In the genomic region with DNA sequence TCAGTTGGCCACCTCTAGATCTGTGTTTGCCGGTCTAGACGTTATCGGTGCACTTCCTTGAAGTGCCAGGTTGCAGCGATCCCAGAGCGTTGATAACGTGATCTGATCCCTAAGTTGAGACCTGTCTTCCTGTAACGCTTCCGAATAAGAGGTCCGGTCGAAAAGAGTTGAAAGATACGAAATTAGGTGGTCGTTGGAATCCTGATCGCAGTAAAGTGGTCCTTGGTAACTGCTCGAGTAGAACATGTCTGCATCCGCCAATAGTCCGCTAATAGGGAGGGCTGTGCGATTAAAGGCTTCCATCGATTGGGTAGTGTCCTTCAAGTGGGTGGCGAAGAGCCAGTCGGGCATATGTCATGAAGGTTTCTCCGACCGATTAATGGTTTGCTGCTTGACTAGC, we compare ENCODE assay signal across 11 cellular contexts. TPM values are rescaled to one million over a fixed set of nuclear protein-coding genes. Genes with fewer than 3 reads are reported as not detected.
DNase-seq lines count a peak whose midpoint lies in the region; ATAC-seq, FAIRE-seq and TF ChIP-seq lines count a peak whose summit lies in the region.
"Had no signal": no experiment of that assay in that cellular context is flagged by ENCODE, and none has a peak within 500 bp of the region (broad histone marks: within the 10 kb centered on the region; RNA-seq: fewer than 3 reads in every experiment).

No MANE protein-coding gene starts in this region.

- H3K9me3 Mint-ChIP-seq in HFFc6, result peaks cover 7% of the 10 kb centered on the region
- H3K9me3 Mint-ChIP-seq in naive thymus-derived CD4-positive, alpha-beta T cell, result peaks cover 0 to 21% (median 0%) of the 10 kb centered on the region in 11 donors

- no peak for TF ChIP-seq POLR2A in K562 (conservative IDR thresholded peaks at IDR 0.05)

- H3K9ac ChIP-seq in BLaER1 (no peak overlapping the region), K562 (ENCODE audit: insufficient read depth in 1 of 2, low read depth in 2 of 2, low read length in 2 of 2) (no peak overlapping the region)

- H2AFZ ChIP-seq in K562 (ENCODE audit: low read depth, low read length), result no peak overlapping the region

- TF ChIP-seq RAD21 in K562 (CRISPR knock-in tag; conservative IDR thresholded peaks at IDR 0.05 in 1 of 2, IDR thresholded peaks at IDR 0.05 in 1 of 2), result no peak

- in situ Hi-C loops in K562 (cut with MboI), result no loop called here

- POLR2A ChIA-PET in K562 (lab: Yijun Ruan, JAX), result interaction anchor here (0.7 to 1.4 kb wide), 2 partner anchors 9 to 11 kb away, joined by 3 read pairs; no protein-coding TSS in a partner anchor
- POLR2A ChIA-PET in naive thymus-derived CD4-positive, alpha-beta T cell (lab: Charles Lee), result interaction anchor here (1.2 to 5.0 kb wide), 5 partner anchors 9 to 157 kb away, joined by 4 to 62 read pairs (median 5); a partner anchor contains a TSS

- H3K4me3 ChIP-seq in BLaER1, result no peak overlapping the region
- no peak overlapping the region for H3K4me3 ChIP-seq in K562
- no peak overlapping the region for H3K4me3 ChIP-seq in naive thymus-derived CD4-positive, alpha-beta T cell (ENCODE audit: low read length)

- peaks cover 45% of the 10 kb centered on the region for H3K79me2 ChIP-seq in K562 (ENCODE audit: control insufficient read depth, insufficient read depth, low read length)

- H3K27ac Mint-ChIP-seq in HFFc6, result no peak overlapping the region
- peak overlapping the region in 8 of 9 donors; percentile 54 to 100 (median 85) for H3K27ac Mint-ChIP-seq in naive thymus-derived CD4-positive, alpha-beta T cell

- peaks cover 7% of the 10 kb centered on the region for H3K9me1 ChIP-seq in K562 (ENCODE audit: control insufficient read depth, insufficient read depth, low read length)

- no peaks in the 10 kb centered on the region for H3K9me3 ChIP-seq in BLaER1
- H3K9me3 ChIP-seq in K562 (replicated peaks; ENCODE audit: control insufficient read depth, insufficient read depth, low read depth, low read length), result 0 out of 2 replicates have a peak, but pooled peaks cover 2% of the 10 kb centered on the region
- peaks cover 0 to 4% (median 0%) of the 10 kb centered on the region in 3 experiments for H3K9me3 ChIP-seq in naive thymus-derived CD4-positive, alpha-beta T cell (ENCODE audit: control insufficient read depth in 2 of 3, low read length in 3 of 3)

- WGBS in K562 (ENCODE audit: insufficient coverage, low coverage, missing lambda C conversion rate), result 96% methylated on average over 21 of the region's 22 CpGs

- H3K36me3 ChIP-seq in BLaER1 (peaks cover 68% of the 10 kb centered on the region), K562 (ENCODE audit: control insufficient read depth, insufficient read depth, low read length) (peaks cover 68% of the 10 kb centered on the region)
- H3K36me3 ChIP-seq in naive thymus-derived CD4-positive, alpha-beta T cell (ENCODE audit: control insufficient read depth in 2 of 3, insufficient read depth in 3 of 3, low read length in 3 of 3), result peaks cover 48 to 76% (median 64%) of the 10 kb centered on the region in 3 experiments

- intact Hi-C loops in K562 (cut with micrococcal nuclease), result no loop called here
- intact Hi-C loops in naive thymus-derived CD4-positive, alpha-beta T cell (cut with micrococcal nuclease), result loop anchor here (5.0 to 10.0 kb wide), 7 partner anchors 85 to 1038 kb away; a partner anchor contains a TSS

- BruUV-seq in K562 (replicated peaks; lab: Mats Ljungman, UMichigan), result no TSS peak

- H3K27me3 ChIP-seq in BLaER1, result no peaks in the 10 kb centered on the region
- H3K27me3 ChIP-seq in K562 (ENCODE audit: control insufficient read depth in 2 of 2, insufficient read depth in 2 of 2, low read length in 2 of 2), result no peaks in the 10 kb centered on the region
- H3K27me3 ChIP-seq in naive thymus-derived CD4-positive, alpha-beta T cell (ENCODE audit: control insufficient read depth in 2 of 2, insufficient read depth in 2 of 2, low read length in 2 of 2), result no peaks in the 10 kb centered on the region

- CTCF ChIA-PET in K562 (lab: Yijun Ruan, JAX; ENCODE audit: low intra/inter-chr PET ratio), result no interaction called here
- CTCF ChIA-PET in naive thymus-derived CD4-positive, alpha-beta T cell (lab: Charles Lee), result no interaction called here

- H3K4me1 Mint-ChIP-seq in HFFc6 (ENCODE audit: low read depth), result peaks cover 48% of the 10 kb centered on the region
- peaks cover 51 to 88% (median 79%) of the 10 kb centered on the region in 7 donors for H3K4me1 Mint-ChIP-seq in naive thymus-derived CD4-positive, alpha-beta T cell

- H3K27ac ChIP-seq in BLaER1 (no peak overlapping the region), K562 (ENCODE audit: extremely low read depth, low read depth, low read length) (no peak overlapping the region)
- H3K27ac ChIP-seq in naive thymus-derived CD4-positive, alpha-beta T cell (ENCODE audit: low read depth, low read length), result no peak overlapping the region
- H3K27ac ChIP-seq: RWPE1 had no signal

- H3K4me2 ChIP-seq in BLaER1 (peak overlapping the region; percentile 16; the same call in 1 of the 2 replicates), K562 (ENCODE audit: insufficient read depth, low read length) (no peak overlapping the region)

- peak overlapping the region; percentile 53 for H3K4me3 Mint-ChIP-seq in HFFc6
- H3K4me3 Mint-ChIP-seq in naive thymus-derived CD4-positive, alpha-beta T cell, result peak overlapping the region; percentile 43 to 100 (median 85)

- ATAC-seq in K562 (no peak), GM21423 (IDR thresholded peaks at IDR 0.05; ENCODE audit: unreplicated experiment) (no peak), HG03378 (IDR thresholded peaks at IDR 0.05; ENCODE audit: unreplicated experiment) (no peak)
- no peak for ATAC-seq in naive thymus-derived CD4-positive, alpha-beta T cell

- H4K20me1 ChIP-seq in BLaER1 (peaks cover 69% of the 10 kb centered on the region), K562 (replicated peaks; ENCODE audit: control insufficient read depth, insufficient read depth, low read length) (peaks cover 33% of the 10 kb centered on the region)

- no peak for TF ChIP-seq EP300 in K562 (IDR thresholded peaks at IDR 0.05; ENCODE audit: low read length)

- peaks cover 13% of the 10 kb centered on the region for H3K27me3 Mint-ChIP-seq in HFFc6 (ENCODE audit: insufficient read depth)
- peaks cover 0 to 4% (median 0%) of the 10 kb centered on the region in 5 donors for H3K27me3 Mint-ChIP-seq in naive thymus-derived CD4-positive, alpha-beta T cell

- FAIRE-seq in K562 (lab: Jason Lieb, UNC) (no peak), frontal cortex (lab: Jason Lieb, UNC) (no peak)
- FAIRE-seq: GM12892 had no signal

- H3K4me1 ChIP-seq in BLaER1, result peaks cover 29% of the 10 kb centered on the region
- peaks cover 8 to 11% of the 10 kb centered on the region in 2 experiments; a peak in 3 of 5 replicates for H3K4me1 ChIP-seq in K562 (replicated peaks in 1 of 2; ENCODE audit: control insufficient read depth in 2 of 2, insufficient read depth in 2 of 2, low read length in 2 of 2)
- peaks cover 33 to 50% of the 10 kb centered on the region in 2 donors for H3K4me1 ChIP-seq in naive thymus-derived CD4-positive, alpha-beta T cell (ENCODE audit: control insufficient read depth in 2 of 2, insufficient read depth in 2 of 2, low read length in 2 of 2)

- DNase-seq in HFFc6, result no peak
- no peak for DNase-seq in K562 (ENCODE audit: extremely low read depth in 1 of 4, low spot score in 3 of 4)
- DNase-seq in naive thymus-derived CD4-positive, alpha-beta T cell, result no peak
- DNase-seq in SW 1271 (lab: John Stamatoyannopoulos, UW), result no peak
- DNase-seq in frontal cortex (ENCODE audit: low spot score in 2 of 2), result no peak
- DNase-seq: stimulated activated CD4-positive, alpha-beta T cell treated with anti-CD3 and anti-CD28 coated beads, Interleukin-2, amount 100 ng/mL, for 24 hours had no signal

- no peak for TF ChIP-seq CTCF in HFFc6 (IDR thresholded peaks at IDR 0.05)
- no peak for TF ChIP-seq CTCF in K562 (IDR thresholded peaks at IDR 0.05 in 2 of 3, conservative IDR thresholded peaks at IDR 0.05 in 1 of 3; ENCODE audit: insufficient read depth in 2 of 3, low read depth in 1 of 3, low read length in 3 of 3)

- H3K36me3 Mint-ChIP-seq in HFFc6 (ENCODE audit: low read depth), result peaks cover 69% of the 10 kb centered on the region
- peaks cover 17 to 65% (median 56%) of the 10 kb centered on the region in 5 donors for H3K36me3 Mint-ChIP-seq in naive thymus-derived CD4-positive, alpha-beta T cell

RNA-seq across cellular contexts. Expression of a gene that starts 2.7 kb away (rescaled TPM):
- total RNA-seq in HFFc6 (2021; fragmentation: NEBNext Ultra II Directional; extraction: Animal tissue kit (Norgen Biotek cat#: 25700)), result 100 to 1,000 TPM; 162 to 221 (median 185) TPM
- total RNA-seq in K562 (2011; cell fraction: chromatin; rRNA removed; ENCODE audit: low replicate concordance), result 534 and 1,085 TPM in 2 replicates
- 300 and 319 TPM in 2 replicates for total RNA-seq in K562 (2011; cell fraction: nucleolus; rRNA removed)
- total RNA-seq in K562 (2011; cell fraction: nucleoplasm; rRNA removed), result 439 and 450 TPM in 2 replicates
- total RNA-seq in K562 (2014; rRNA removed), result 163 and 213 TPM in 2 replicates
- 167 and 172 TPM in 2 replicates for total RNA-seq in K562 (2014; rRNA removed; fragmentation: Illumina TruSeq; extraction: Trizol)
- 185 and 196 TPM in 2 replicates for total RNA-seq in K562 (2015; rRNA removed; fragmentation: Illumina TruSeq; extraction: Trizol)
- 174 and 212 TPM in 2 replicates for total RNA-seq in K562 (2021)
- polyA plus RNA-seq in K562 (2011; rRNA removed), result 203 and 226 TPM in 2 replicates
- polyA plus RNA-seq in K562 (2011; cell fraction: cytosol; rRNA removed), result 64.7 and 120 TPM in 2 replicates
- 1,168 and 1,542 TPM in 2 replicates for polyA plus RNA-seq in K562 (2011; cell fraction: nucleus; rRNA removed)
- 165 and 333 TPM in 2 replicates for polyA plus RNA-seq in K562 (2012)
- polyA plus RNA-seq in K562 (2014; fragmentation: Illumina TruSeq; extraction: Trizol), result 249 and 254 TPM in 2 replicates
- polyA plus RNA-seq in K562 (2014; fragmentation: Nextera tagmentation; extraction: Ambion mirVana), result 100 to 1,000 TPM; 108 to 206 TPM
- 422 and 460 TPM in 2 replicates for polyA plus RNA-seq in K562 (2014; rRNA removed)
- polyA minus RNA-seq in K562 (2011; rRNA and poly(A)+ RNA removed), result 250 and 276 TPM in 2 replicates
- polyA minus RNA-seq in K562 (2011; cell fraction: cytosol; rRNA and poly(A)+ RNA removed), result 85.8 and 96.5 TPM in 2 replicates
- polyA minus RNA-seq in K562 (2011; cell fraction: nucleus; rRNA and poly(A)+ RNA removed), result 287 and 539 TPM in 2 replicates
- 1,000 to 10,000 TPM in 4 of 5 experiments, 100 to 1,000 TPM in 1; 355 to 1,361 (median 1,191) TPM for total RNA-seq in naive thymus-derived CD4-positive, alpha-beta T cell
- polyA plus RNA-seq in naive thymus-derived CD4-positive, alpha-beta T cell, result 1,000 to 10,000 TPM; 1,397 to 1,617 TPM
- 120 TPM for total RNA-seq in frontal cortex

RNA-seq across cellular contexts. Expression of a gene that starts 27.4 kb away (rescaled TPM):
- total RNA-seq in HFFc6 (2021; fragmentation: NEBNext Ultra II Directional; extraction: Animal tissue kit (Norgen Biotek cat#: 25700)), result not detected
- total RNA-seq in K562 (2011; cell fraction: chromatin; rRNA removed; ENCODE audit: low replicate concordance), result not detected in 2 replicates
- not detected in 2 replicates for total RNA-seq in K562 (2011; cell fraction: nucleolus; rRNA removed)
- total RNA-seq in K562 (2011; cell fraction: nucleoplasm; rRNA removed), result not detected in 2 replicates
- total RNA-seq in K562 (2014; rRNA removed) (not detected in 2 replicates), K562 (2014; rRNA removed; fragmentation: Illumina TruSeq; extraction: Trizol) (not detected in 2 replicates), K562 (2015; rRNA removed; fragmentation: Illumina TruSeq; extraction: Trizol) (not detected in 2 replicates), K562 (2021) (not detected in 2 replicates), frontal cortex (not detected)
- polyA plus RNA-seq in K562 (2011; rRNA removed) (not detected in 2 replicates), K562 (2014; fragmentation: Illumina TruSeq; extraction: Trizol) (not detected in 2 replicates), K562 (2014; fragmentation: Nextera tagmentation; extraction: Ambion mirVana) (not detected), K562 (2014; rRNA removed) (not detected in 2 replicates)
- not detected in 2 replicates for polyA plus RNA-seq in K562 (2011; cell fraction: cytosol; rRNA removed)
- not detected in 2 replicates for polyA plus RNA-seq in K562 (2011; cell fraction: nucleus; rRNA removed)
- polyA plus RNA-seq in K562 (2012), result 0.05 and 0.08 TPM in 2 replicates
- polyA minus RNA-seq in K562 (2011; rRNA and poly(A)+ RNA removed), result not detected in 2 replicates
- not detected in 2 replicates for polyA minus RNA-seq in K562 (2011; cell fraction: cytosol; rRNA and poly(A)+ RNA removed)
- not detected in 2 replicates for polyA minus RNA-seq in K562 (2011; cell fraction: nucleus; rRNA and poly(A)+ RNA removed)
- total RNA-seq in naive thymus-derived CD4-positive, alpha-beta T cell, result not detected
- polyA plus RNA-seq in naive thymus-derived CD4-positive, alpha-beta T cell, result under 1 TPM in 1 of 2 donors, not detected in 1; 0.14 TPM
